8 cellular contexts compared by ENCODE assay signal in the genomic region with DNA sequence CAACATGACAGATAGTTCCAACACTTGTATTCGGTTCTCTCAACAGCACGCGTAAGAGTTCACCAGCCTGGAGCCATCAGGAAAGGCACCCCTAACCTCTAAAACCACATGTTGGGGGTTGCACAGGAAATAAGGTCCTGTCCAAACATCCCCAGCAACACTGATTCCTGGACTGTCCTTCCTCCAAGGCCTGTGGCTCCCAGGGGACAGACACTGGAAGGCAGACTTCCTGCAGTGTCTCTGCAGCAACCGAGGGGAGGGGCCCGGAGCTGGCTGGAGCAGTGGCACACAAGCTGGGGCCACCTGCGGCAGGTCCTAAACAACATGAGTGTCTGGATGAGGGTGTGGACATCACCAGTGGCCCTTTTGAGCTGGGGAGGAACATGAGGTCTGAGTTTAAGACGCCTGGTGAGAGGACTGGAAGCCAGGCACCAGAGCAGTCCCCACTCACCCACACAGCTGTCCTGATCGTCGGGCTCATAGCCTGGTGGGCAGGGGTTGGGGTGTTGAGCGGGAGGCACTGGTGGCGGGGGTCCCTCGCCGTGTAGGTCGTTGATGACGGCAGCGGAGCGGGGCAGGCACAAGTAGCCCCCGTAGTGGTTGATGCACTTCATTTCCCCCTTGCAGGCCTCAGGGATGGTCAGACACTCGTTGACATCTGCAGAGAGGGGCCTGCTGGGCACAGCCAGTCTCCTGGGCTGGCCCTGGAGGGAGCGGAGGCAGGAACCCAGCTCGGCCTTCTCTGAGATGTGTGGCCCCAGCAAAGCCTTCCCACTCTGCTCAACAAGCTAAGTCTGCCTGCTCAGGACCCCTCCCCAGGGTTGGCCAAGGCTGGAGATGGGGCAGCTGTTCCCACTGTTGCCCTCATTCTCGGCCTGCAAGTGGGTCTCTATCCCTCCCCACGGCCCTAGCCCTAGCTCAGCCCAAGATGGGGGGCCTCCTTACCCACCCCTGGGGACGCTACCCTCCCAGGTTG. TPM values are rescaled to one million over a fixed set of nuclear protein-coding genes. Genes with fewer than 3 reads are reported as not detected.
A peak's percentile ranks its signal among the peaks of the same experiment; 100 is the strongest.
DNase-seq lines count a peak whose midpoint lies in the region; ATAC-seq and TF ChIP-seq lines count a peak whose summit lies in the region.
"Had no signal": no experiment of that assay in that cellular context is flagged by ENCODE, and none has a peak within 500 bp of the region (broad histone marks: within the 10 kb centered on the region; RNA-seq: fewer than 3 reads in every experiment).

No MANE protein-coding gene starts in this region.

- no peaks in the 10 kb centered on the region for H3K27me3 ChIP-seq in thyroid gland

- H3K4me3 Mint-ChIP-seq in activated CD4-positive, alpha-beta T cell treated with anti-CD3 and anti-CD28 coated beads, Interleukin-2, amount 10 ng/mL, durations not matched to agents 24 days and 14 days, result no peak overlapping the region

- WGBS in thyroid gland, 2 donors, result 71 to 78% methylated on average over 18 to 23 of the region's 24 CpGs

- H3K27me3 Mint-ChIP-seq in activated CD4-positive, alpha-beta T cell treated with anti-CD3 and anti-CD28 coated beads, Interleukin-2, amount 10 ng/mL, durations not matched to agents 24 days and 14 days, result no peaks in the 10 kb centered on the region

- H3K4me3 ChIP-seq in fibroblast of the aortic adventitia (ENCODE audit: low read depth, low read length), result peak overlapping the region; percentile 67
- no peak overlapping the region for H3K4me3 ChIP-seq in thyroid gland (replicated peaks in 1 of 3)

- no peak for TF ChIP-seq POLR2A in thyroid gland (IDR thresholded peaks at IDR 0.05)

- intact Hi-C loops in activated CD4-positive, alpha-beta T cell treated with anti-CD3 and anti-CD28 coated beads, Interleukin-2, amount 10 ng/mL, durations not matched to agents 24 days and 14 days (cut with micrococcal nuclease), result no loop called here
- intact Hi-C loops in thyroid gland (cut with DNase I), result no loop called here

- H3K4me1 Mint-ChIP-seq in activated CD4-positive, alpha-beta T cell treated with anti-CD3 and anti-CD28 coated beads, Interleukin-2, amount 10 ng/mL, durations not matched to agents 24 days and 14 days, result peaks cover 14% of the 10 kb centered on the region

- H3K36me3 Mint-ChIP-seq in activated CD4-positive, alpha-beta T cell treated with anti-CD3 and anti-CD28 coated beads, Interleukin-2, amount 10 ng/mL, durations not matched to agents 24 days and 14 days (ENCODE audit: low read depth), result peaks cover 10% of the 10 kb centered on the region
- H3K36me3 Mint-ChIP-seq: CD4-positive, CD25-positive, alpha-beta regulatory T cell had no signal

- H3K27ac ChIP-seq in thyroid gland, result peak overlapping the region in 2 of 3 donors; percentile 80 to 95

- H3K9me3 Mint-ChIP-seq in activated CD4-positive, alpha-beta T cell treated with anti-CD3 and anti-CD28 coated beads, Interleukin-2, amount 10 ng/mL, durations not matched to agents 24 days and 14 days, result no peaks in the 10 kb centered on the region
- H3K9me3 Mint-ChIP-seq: CD4-positive, CD25-positive, alpha-beta regulatory T cell had no signal

- peaks cover 12 to 16% of the 10 kb centered on the region in 2 donors for H3K36me3 ChIP-seq in thyroid gland

- H3K9me3 ChIP-seq in thyroid gland, result no peaks in the 10 kb centered on the region

- peak; percentile 67 for DNase-seq in activated CD4-positive, alpha-beta T cell treated with anti-CD3 and anti-CD28 coated beads, Interleukin-2, amount 10 ng/mL, durations not matched to agents 24 days and 14 days
- no peak for DNase-seq in activated CD4-positive, alpha-beta T cell treated with anti-CD3 and anti-CD28 coated beads for 4 hours
- DNase-seq in fibroblast of the aortic adventitia (ENCODE audit: low read depth), result no peak
- peak in 1 of 2 donors; percentile 18 for DNase-seq in thyroid gland
- no peak for DNase-seq in NK-92 (lab: John Stamatoyannopoulos, UW; ENCODE audit: unreplicated experiment)
- DNase-seq: activated CD4-positive, alpha-beta T cell treated with anti-CD3 and anti-CD28 coated beads, Interleukin-2, amount 50 U/mL, for 1 hour; CD4-positive, CD25-positive, alpha-beta regulatory T cell had no signal

- no peak for ATAC-seq in GM19397 (IDR thresholded peaks at IDR 0.05; ENCODE audit: unreplicated experiment)

- H3K27ac Mint-ChIP-seq in activated CD4-positive, alpha-beta T cell treated with anti-CD3 and anti-CD28 coated beads, Interleukin-2, amount 10 ng/mL, durations not matched to agents 24 days and 14 days, result no peak overlapping the region

- peaks cover 16 to 28% of the 10 kb centered on the region in 2 donors for H3K4me1 ChIP-seq in thyroid gland

- TF ChIP-seq CTCF in fibroblast of the aortic adventitia (IDR thresholded peaks at IDR 0.05; ENCODE audit: insufficient read depth, low read length) (no peak), thyroid gland (IDR thresholded peaks at IDR 0.05) (no peak)

RNA-seq across cellular contexts. Expression of a gene that starts 1.6 kb away (rescaled TPM):
- total RNA-seq in activated CD4-positive, alpha-beta T cell treated with anti-CD3 and anti-CD28 coated beads, Interleukin-2, amount 10 ng/mL, durations not matched to agents 24 days and 14 days, result 8.4 and 9.1 TPM in 2 replicates
- total RNA-seq in fibroblast of the aortic adventitia (ENCODE audit: low replicate concordance) (57.3 and 105 TPM in 2 replicates), thyroid gland (100 to 1,000 TPM in 2 of 4 donors, 10 to 100 TPM in 2; 70.7 to 125 (median 91.4) TPM)

RNA-seq across cellular contexts. Expression of a gene that starts 8.6 kb away (rescaled TPM):
- 4.9 and 7.5 TPM in 2 replicates for total RNA-seq in activated CD4-positive, alpha-beta T cell treated with anti-CD3 and anti-CD28 coated beads, Interleukin-2, amount 10 ng/mL, durations not matched to agents 24 days and 14 days
- not detected in 2 replicates for total RNA-seq in fibroblast of the aortic adventitia (ENCODE audit: low replicate concordance)
- 1 to 10 TPM in 3 of 4 donors, under 1 TPM in 1; 0.67 to 7.6 (median 2.7) TPM for total RNA-seq in thyroid gland

RNA-seq across cellular contexts. Expression of a gene that starts 10.8 kb away (rescaled TPM):
- total RNA-seq in activated CD4-positive, alpha-beta T cell treated with anti-CD3 and anti-CD28 coated beads, Interleukin-2, amount 10 ng/mL, durations not matched to agents 24 days and 14 days, result 77.4 and 80.5 TPM in 2 replicates
- total RNA-seq in fibroblast of the aortic adventitia (ENCODE audit: low replicate concordance) (26.3 and 31.8 TPM in 2 replicates), thyroid gland (10 to 100 TPM; 31.8 to 61.9 (median 42.5) TPM)

RNA-seq across cellular contexts. Expression of a gene that starts 13.0 kb away (rescaled TPM):
- 1,047 and 1,065 TPM in 2 replicates for total RNA-seq in activated CD4-positive, alpha-beta T cell treated with anti-CD3 and anti-CD28 coated beads, Interleukin-2, amount 10 ng/mL, durations not matched to agents 24 days and 14 days
- total RNA-seq in fibroblast of the aortic adventitia (ENCODE audit: low replicate concordance), result 673 and 713 TPM in 2 replicates
- total RNA-seq in thyroid gland, result 100 to 1,000 TPM; 330 to 581 (median 494) TPM

RNA-seq across cellular contexts. Expression of a gene that starts 17.3 kb away (rescaled TPM):
- 91.0 and 95.7 TPM in 2 replicates for total RNA-seq in activated CD4-positive, alpha-beta T cell treated with anti-CD3 and anti-CD28 coated beads, Interleukin-2, amount 10 ng/mL, durations not matched to agents 24 days and 14 days
- total RNA-seq in fibroblast of the aortic adventitia (ENCODE audit: low replicate concordance) (71.7 and 157 TPM in 2 replicates), thyroid gland (100 to 1,000 TPM in 2 of 4 donors, 10 to 100 TPM in 2; 65.9 to 128 (median 109) TPM)
